Comparison of ENCODE assay signal across 13 cellular contexts in the genomic region with DNA sequence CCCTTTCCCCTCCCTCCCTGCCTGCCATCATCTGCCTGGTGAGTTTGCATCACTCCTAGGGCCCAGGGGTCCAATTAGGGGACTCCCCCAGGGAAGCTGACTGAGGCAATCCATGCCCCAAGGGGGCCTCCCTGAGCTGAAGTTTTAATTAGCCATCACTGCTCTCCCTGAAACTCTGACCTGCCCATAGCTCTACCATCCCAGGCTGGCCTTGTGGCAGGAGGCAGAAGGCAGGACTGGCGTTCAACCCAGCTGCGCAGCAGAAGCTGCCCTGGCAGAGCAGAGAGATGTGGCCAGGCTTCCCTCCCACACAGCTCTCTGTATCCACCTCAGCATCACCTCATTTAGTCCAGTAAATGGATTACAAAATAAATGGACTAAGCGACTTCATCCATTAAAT. TPM values are rescaled to one million over a fixed set of nuclear protein-coding genes. Genes with fewer than 3 reads are reported as not detected.
A peak's percentile ranks its signal among the peaks of the same experiment; 100 is the strongest.
DNase-seq lines count a peak whose midpoint lies in the region; ATAC-seq and TF ChIP-seq lines count a peak whose summit lies in the region.
"Had no signal": no experiment of that assay in that cellular context is flagged by ENCODE, and none has a peak within 500 bp of the region (broad histone marks: within the 10 kb centered on the region; RNA-seq: fewer than 3 reads in every experiment).

No MANE protein-coding gene starts in this region.

- TF ChIP-seq CTCF in HEK293 (tag by site-specific recombination; IDR thresholded peaks at IDR 0.05) = no peak
- TF ChIP-seq CTCF in osteoblast (IDR thresholded peaks at IDR 0.05; ENCODE audit: extremely low read depth, low read depth, low read length) = no peak

- H3K4me1 ChIP-seq in HEK293 (ENCODE audit: control insufficient read depth, insufficient read depth, low read length) = no peaks in the 10 kb centered on the region
- H3K4me1 ChIP-seq in osteoblast (ENCODE audit: insufficient read depth, low read length) = no peaks in the 10 kb centered on the region

- no peaks in the 10 kb centered on the region for H4K20me1 ChIP-seq in osteoblast (ENCODE audit: insufficient read depth, low read length)

- H3K79me2 ChIP-seq in osteoblast (ENCODE audit: insufficient read depth, low read length) = no peaks in the 10 kb centered on the region

- DNase-seq in NCI-H2171 treated with DMSO at 0.1 percent for 48 hours (lab: John Stamatoyannopoulos, UW) (peak; percentile 11), NCI-H2171 (lab: John Stamatoyannopoulos, UW) (no peak), NOMO-1 treated with DMSO at 0.1 percent for 48 hours (lab: John Stamatoyannopoulos, UW; ENCODE audit: unreplicated experiment) (peak; percentile 55), osteoblast (ENCODE audit: insufficient read length, low spot score, missing footprints) (peak; percentile 75), OCI-M2 (lab: John Stamatoyannopoulos, UW; ENCODE audit: unreplicated experiment) (no peak), NCI-H510A (lab: John Stamatoyannopoulos, UW) (no peak)
- DNase-seq: CD8-positive, alpha-beta T cell; COR-L47; DMS53; GF-D8 had no signal

- no peak overlapping the region for H3K4me2 ChIP-seq in osteoblast (ENCODE audit: insufficient read depth, low read length)

- no peaks in the 10 kb centered on the region for H3K27me3 ChIP-seq in osteoblast (ENCODE audit: insufficient read depth, low read length)

- no peak overlapping the region for H3K4me3 ChIP-seq in HEK293 (ENCODE audit: low read depth, low read length)
- no peak overlapping the region for H3K4me3 ChIP-seq in osteoblast (ENCODE audit: insufficient read depth, low read length)

- H3K9me3 ChIP-seq in HEK293 (ENCODE audit: control insufficient read depth, insufficient read depth, low read depth, low read length) = no peaks in the 10 kb centered on the region
- no peaks in the 10 kb centered on the region for H3K9me3 ChIP-seq in osteoblast (ENCODE audit: low read depth, low read length)

- POLR2A ChIA-PET in HEK293 (lab: Yijun Ruan, JAX) = no interaction called here

- no peak for ATAC-seq in GM19397 (IDR thresholded peaks at IDR 0.05; ENCODE audit: unreplicated experiment)
- ATAC-seq: CD8-positive, alpha-beta T cell; HCT116 had no signal

- H2AFZ ChIP-seq in osteoblast (ENCODE audit: low read length) = no peak overlapping the region

- H3K27ac ChIP-seq in HEK293 (ENCODE audit: extremely low read depth, low read depth, low read length) (no peak overlapping the region), osteoblast (ENCODE audit: low read depth, low read length) (no peak overlapping the region)

- CTCF ChIA-PET in HEK293 (lab: Yijun Ruan, JAX) = interaction anchor here (0.6 to 0.9 kb wide), 2 partner anchors 13 to 1730 kb away, joined by 3 to 4 read pairs; no protein-coding TSS in a partner anchor

- no peaks in the 10 kb centered on the region for H3K36me3 ChIP-seq in HEK293 (ENCODE audit: control insufficient read depth in 2 of 2, insufficient read depth in 1 of 2, low read length in 2 of 2)
- H3K36me3 ChIP-seq in osteoblast (ENCODE audit: insufficient read depth, low read length) = no peaks in the 10 kb centered on the region

TF ChIP-seq in HEK293, 187 proteins besides CTCF, POLR2A, EP300 and RAD21:
- TF ChIP-seq GLIS1 (tag by site-specific recombination; IDR thresholded peaks at IDR 0.05) (peak; percentile 97), ZNF2 (tag by site-specific recombination; IDR thresholded peaks at IDR 0.05) (0 out of 2 replicates have a peak, but pooled peaks have one; percentile 41), ZIC2 (tag by site-specific recombination; IDR thresholded peaks at IDR 0.05) (peak; percentile 86)
- TF ChIP-seq, protein P1, sequence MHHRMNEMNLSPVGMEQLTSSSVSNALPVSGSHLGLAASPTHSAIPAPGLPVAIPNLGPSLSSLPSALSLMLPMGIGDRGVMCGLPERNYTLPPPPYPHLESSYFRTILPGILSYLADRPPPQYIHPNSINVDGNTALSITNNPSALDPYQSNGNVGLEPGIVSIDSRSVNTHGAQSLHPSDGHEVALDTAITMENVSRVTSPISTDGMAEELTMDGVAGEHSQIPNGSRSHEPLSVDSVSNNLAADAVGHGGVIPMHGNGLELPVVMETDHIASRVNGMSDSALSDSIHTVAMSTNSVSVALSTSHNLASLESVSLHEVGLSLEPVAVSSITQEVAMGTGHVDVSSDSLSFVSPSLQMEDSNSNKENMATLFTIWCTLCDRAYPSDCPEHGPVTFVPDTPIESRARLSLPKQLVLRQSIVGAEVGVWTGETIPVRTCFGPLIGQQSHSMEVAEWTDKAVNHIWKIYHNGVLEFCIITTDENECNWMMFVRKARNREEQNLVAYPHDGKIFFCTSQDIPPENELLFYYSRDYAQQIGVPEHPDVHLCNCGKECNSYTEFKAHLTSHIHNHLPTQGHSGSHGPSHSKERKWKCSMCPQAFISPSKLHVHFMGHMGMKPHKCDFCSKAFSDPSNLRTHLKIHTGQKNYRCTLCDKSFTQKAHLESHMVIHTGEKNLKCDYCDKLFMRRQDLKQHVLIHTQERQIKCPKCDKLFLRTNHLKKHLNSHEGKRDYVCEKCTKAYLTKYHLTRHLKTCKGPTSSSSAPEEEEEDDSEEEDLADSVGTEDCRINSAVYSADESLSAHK (tag by site-specific recombination; IDR thresholded peaks at IDR 0.05) = no peak

RNA-seq across cellular contexts. Expression of a gene that starts 7.7 kb away (rescaled TPM):
- total RNA-seq in osteoblast = 4.7 and 6.5 TPM in 2 replicates

Comparison
In these comparisons a context has a peak if more than half of its experiments do, and no peak if none do; other contexts are left out.
1. DNase-seq: peak in NCI-H2171 treated with DMSO at 0.1 percent for 48 hours (single experiment), NOMO-1 treated with DMSO at 0.1 percent for 48 hours (single experiment) and osteoblast (single experiment); none in NCI-H2171 (single experiment), OCI-M2 (single experiment) and NCI-H510A (single experiment).